Comparison of ENCODE assay signal across 17 cellular contexts in the genomic region with DNA sequence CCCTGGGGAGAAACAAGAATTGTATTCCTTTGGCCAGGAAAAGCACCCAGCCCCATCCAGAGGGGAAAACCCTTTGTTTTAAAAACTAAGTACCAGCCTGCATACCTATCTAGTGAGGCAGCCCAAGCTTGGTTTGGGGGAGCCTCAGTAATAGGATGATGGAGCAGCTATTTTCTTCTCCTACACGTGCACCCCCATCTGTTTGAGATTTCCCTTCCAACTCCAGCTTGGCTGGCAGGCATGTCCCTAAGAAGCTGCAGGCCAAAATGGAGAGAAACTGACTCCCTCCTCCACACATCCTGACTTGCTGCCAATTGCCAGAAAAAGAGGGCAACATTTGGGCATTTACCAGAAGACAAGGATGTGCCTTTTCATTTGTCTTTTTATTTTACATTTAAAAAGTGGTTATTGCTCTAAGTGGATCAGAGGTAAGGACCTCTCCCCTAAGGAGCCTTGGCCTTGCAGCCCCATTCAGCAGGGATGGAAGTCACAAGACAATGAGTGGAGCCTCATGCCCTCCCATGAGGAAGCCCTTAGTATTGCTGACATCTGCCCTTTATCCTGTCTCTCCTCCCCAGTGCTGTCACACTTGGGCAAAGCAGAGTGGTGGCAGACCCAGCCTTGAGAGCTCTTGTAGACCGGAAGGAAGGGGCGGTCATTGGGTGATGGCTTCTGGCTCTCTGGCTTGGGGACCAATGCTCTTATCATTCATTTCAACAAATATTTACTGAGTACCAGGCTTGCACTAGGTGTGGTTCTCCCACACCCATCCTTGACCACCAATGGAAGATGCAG. TPM values are rescaled to one million over a fixed set of nuclear protein-coding genes. Genes with fewer than 3 reads are reported as not detected.
DNase-seq lines count a peak whose midpoint lies in the region; TF ChIP-seq lines count a peak whose summit lies in the region.
"Had no signal": no experiment of that assay in that cellular context is flagged by ENCODE, and none has a peak within 500 bp of the region (broad histone marks: within the 10 kb centered on the region; RNA-seq: fewer than 3 reads in every experiment).

No MANE protein-coding gene starts in this region.

- peaks cover 10% of the 10 kb centered on the region for H3K36me3 Mint-ChIP-seq in chondrocyte (ENCODE audit: low read depth)
- peaks cover 37% of the 10 kb centered on the region for H3K36me3 Mint-ChIP-seq in activated T-helper 1 cell treated with anti-CD3 and anti-CD28 coated beads, Interleukin-12 subunit alpha, Interleukin-12 subunit beta, Interleukin-2, Interleukin-4 antibody, amounts not matched to agents 30 ng/mL and 10 ng/mL and 1 ng/mL, durations not matched to agents 14 hours and 24 hours and 36 hours (ENCODE audit: low read depth)

- intact Hi-C loops in activated T-helper 1 cell treated with anti-CD3 and anti-CD28 coated beads, Interleukin-12 subunit alpha, Interleukin-12 subunit beta, Interleukin-2, Interleukin-4 antibody, amounts not matched to agents 30 ng/mL and 10 ng/mL and 1 ng/mL, durations not matched to agents 14 hours and 24 hours and 36 hours (cut with micrococcal nuclease), result no loop called here

- H3K4me3 Mint-ChIP-seq in chondrocyte (ENCODE audit: unreplicated experiment), result no peak overlapping the region
- no peak overlapping the region for H3K4me3 Mint-ChIP-seq in activated T-helper 1 cell treated with anti-CD3 and anti-CD28 coated beads, Interleukin-12 subunit alpha, Interleukin-12 subunit beta, Interleukin-2, Interleukin-4 antibody, amounts not matched to agents 30 ng/mL and 10 ng/mL and 1 ng/mL, durations not matched to agents 14 hours and 24 hours and 36 hours
- H3K4me3 Mint-ChIP-seq: activated T-cell treated with anti-CD3 and anti-CD28 coated beads, Interleukin-2, amount 50 U/mL, for 24 hours; dendritic cell treated with granulocyte-macrophage colony-stimulating factor and Interleukin-4, amounts not matched to agents 40 ng/mL and 50 ng/mL, for 4 days had no signal

- DNase-seq in GM04503 (ENCODE audit: low read depth) (peak; percentile 26), caudate nucleus (lab: John Stamatoyannopoulos, UW) (peak in 1 of 61 donors; percentile 87), middle frontal gyrus (ENCODE audit: extremely low spot score, low spot score) (peak; percentile 43), chondrocyte (ENCODE audit: low spot score) (no peak), mucosa of gallbladder (ENCODE audit: low spot score) (no peak)
- no peak for DNase-seq in activated T-helper 1 cell treated with anti-CD3 and anti-CD28 coated beads, Interleukin-12 subunit alpha, Interleukin-12 subunit beta, Interleukin-2, Interleukin-4 antibody, amounts not matched to agents 30 ng/mL and 10 ng/mL and 1 ng/mL, durations not matched to agents 14 hours and 24 hours and 36 hours (ENCODE audit: low spot score)
- DNase-seq: activated CD4-positive, CD25-positive, alpha-beta regulatory T cell; activated T-cell treated with anti-CD3 and anti-CD28 coated beads, Interleukin-2, amount 50 U/mL, for 24 hours; foreskin melanocyte; NCI-H1092 treated with DMSO at 0.1 percent for 48 hours; NCI-H2227 treated with DMSO at 0.1 percent for 48 hours; SK-N-SH; stimulated activated CD4-positive, alpha-beta T cell treated with anti-CD3 and anti-CD28 coated beads, Interleukin-4, amount 100 ng/mL, for 4 hours; stimulated activated naive CD4-positive, alpha-beta T cell treated with Interleukin-2 at 50 U/mL for 16 hours had no signal

- H3K27ac Mint-ChIP-seq in chondrocyte (ENCODE audit: unreplicated experiment), result no peak overlapping the region
- no peak overlapping the region for H3K27ac Mint-ChIP-seq in activated T-helper 1 cell treated with anti-CD3 and anti-CD28 coated beads, Interleukin-12 subunit alpha, Interleukin-12 subunit beta, Interleukin-2, Interleukin-4 antibody, amounts not matched to agents 30 ng/mL and 10 ng/mL and 1 ng/mL, durations not matched to agents 14 hours and 24 hours and 36 hours
- H3K27ac Mint-ChIP-seq: activated T-cell treated with anti-CD3 and anti-CD28 coated beads, Interleukin-2, amount 50 U/mL, for 24 hours; dendritic cell treated with granulocyte-macrophage colony-stimulating factor and Interleukin-4, amounts not matched to agents 40 ng/mL and 50 ng/mL, for 4 days had no signal

- H3K9me3 Mint-ChIP-seq in chondrocyte (ENCODE audit: low read depth), result no peaks in the 10 kb centered on the region
- H3K9me3 Mint-ChIP-seq in activated T-helper 1 cell treated with anti-CD3 and anti-CD28 coated beads, Interleukin-12 subunit alpha, Interleukin-12 subunit beta, Interleukin-2, Interleukin-4 antibody, amounts not matched to agents 30 ng/mL and 10 ng/mL and 1 ng/mL, durations not matched to agents 14 hours and 24 hours and 36 hours, result no peaks in the 10 kb centered on the region
- H3K9me3 Mint-ChIP-seq: activated T-cell treated with anti-CD3 and anti-CD28 coated beads, Interleukin-2, amount 50 U/mL, for 24 hours; dendritic cell treated with granulocyte-macrophage colony-stimulating factor and Interleukin-4, amounts not matched to agents 40 ng/mL and 50 ng/mL, for 4 days had no signal

- no peaks in the 10 kb centered on the region for H3K4me1 Mint-ChIP-seq in chondrocyte (ENCODE audit: low read depth)
- H3K4me1 Mint-ChIP-seq in activated T-helper 1 cell treated with anti-CD3 and anti-CD28 coated beads, Interleukin-12 subunit alpha, Interleukin-12 subunit beta, Interleukin-2, Interleukin-4 antibody, amounts not matched to agents 30 ng/mL and 10 ng/mL and 1 ng/mL, durations not matched to agents 14 hours and 24 hours and 36 hours (ENCODE audit: low read depth), result no peaks in the 10 kb centered on the region

- TF ChIP-seq CTCF in chondrocyte (IDR thresholded peaks at IDR 0.05), result no peak

- H3K27me3 Mint-ChIP-seq in chondrocyte (ENCODE audit: low read depth), result no peaks in the 10 kb centered on the region
- no peaks in the 10 kb centered on the region for H3K27me3 Mint-ChIP-seq in activated T-helper 1 cell treated with anti-CD3 and anti-CD28 coated beads, Interleukin-12 subunit alpha, Interleukin-12 subunit beta, Interleukin-2, Interleukin-4 antibody, amounts not matched to agents 30 ng/mL and 10 ng/mL and 1 ng/mL, durations not matched to agents 14 hours and 24 hours and 36 hours (ENCODE audit: insufficient read depth)
- H3K27me3 Mint-ChIP-seq: activated T-cell treated with anti-CD3 and anti-CD28 coated beads, Interleukin-2, amount 50 U/mL, for 24 hours; dendritic cell treated with granulocyte-macrophage colony-stimulating factor and Interleukin-4, amounts not matched to agents 40 ng/mL and 50 ng/mL, for 4 days had no signal

- peak overlapping the region; percentile 84 for H3K27ac ChIP-seq in caudate nucleus (ENCODE audit: low read depth, low read length)
- H3K27ac ChIP-seq: BLaER1 had no signal

RNA-seq across cellular contexts. Expression of a gene that starts 8.6 kb away (rescaled TPM):
- total RNA-seq in chondrocyte (2.6 to 4.6 TPM (median 4.0 TPM) in 3 replicates), mucosa of gallbladder (8.4 TPM)
- total RNA-seq in activated T-helper 1 cell treated with anti-CD3 and anti-CD28 coated beads, Interleukin-12 subunit alpha, Interleukin-12 subunit beta, Interleukin-2, Interleukin-4 antibody, amounts not matched to agents 30 ng/mL and 10 ng/mL and 1 ng/mL, durations not matched to agents 14 hours and 24 hours and 36 hours, result not detected in 2 replicates

RNA-seq across cellular contexts. Expression of a gene that starts 24.2 kb away (rescaled TPM):
- 0.54 TPM in 1 of 3 replicates, not detected in the others for total RNA-seq in chondrocyte
- 0.20 TPM in 1 of 2 replicates, not detected in the other for total RNA-seq in activated T-helper 1 cell treated with anti-CD3 and anti-CD28 coated beads, Interleukin-12 subunit alpha, Interleukin-12 subunit beta, Interleukin-2, Interleukin-4 antibody, amounts not matched to agents 30 ng/mL and 10 ng/mL and 1 ng/mL, durations not matched to agents 14 hours and 24 hours and 36 hours
- 1.8 TPM for total RNA-seq in mucosa of gallbladder
- total RNA-seq: Daoy had no signal

RNA-seq across cellular contexts. Expression of a gene that starts 39.1 kb away (rescaled TPM):
- 14.6 to 23.7 TPM (median 21.1 TPM) in 3 replicates for total RNA-seq in chondrocyte
- 0.78 and 1.0 TPM in 2 replicates for total RNA-seq in activated T-helper 1 cell treated with anti-CD3 and anti-CD28 coated beads, Interleukin-12 subunit alpha, Interleukin-12 subunit beta, Interleukin-2, Interleukin-4 antibody, amounts not matched to agents 30 ng/mL and 10 ng/mL and 1 ng/mL, durations not matched to agents 14 hours and 24 hours and 36 hours
- total RNA-seq in mucosa of gallbladder, result 372 TPM

RNA-seq across cellular contexts. Expression of a gene that starts 44.6 kb away (rescaled TPM):
- 39.6 to 55.8 TPM (median 40.5 TPM) in 3 replicates for total RNA-seq in chondrocyte
- total RNA-seq in activated T-helper 1 cell treated with anti-CD3 and anti-CD28 coated beads, Interleukin-12 subunit alpha, Interleukin-12 subunit beta, Interleukin-2, Interleukin-4 antibody, amounts not matched to agents 30 ng/mL and 10 ng/mL and 1 ng/mL, durations not matched to agents 14 hours and 24 hours and 36 hours, result 48.8 and 55.8 TPM in 2 replicates
- 26.9 TPM for total RNA-seq in mucosa of gallbladder

RNA-seq across cellular contexts. Expression of a gene that starts 44.9 kb away (rescaled TPM):
- total RNA-seq in chondrocyte, result 52.2 to 160 TPM (median 147 TPM) in 3 replicates
- 205 and 225 TPM in 2 replicates for total RNA-seq in activated T-helper 1 cell treated with anti-CD3 and anti-CD28 coated beads, Interleukin-12 subunit alpha, Interleukin-12 subunit beta, Interleukin-2, Interleukin-4 antibody, amounts not matched to agents 30 ng/mL and 10 ng/mL and 1 ng/mL, durations not matched to agents 14 hours and 24 hours and 36 hours
- 28.5 TPM for total RNA-seq in mucosa of gallbladder

Comparison
In these comparisons a context has a peak if more than half of its experiments do, and no peak if none do; other contexts are left out.
1. DNase-seq: peak in GM04503 (single experiment) and middle frontal gyrus (single experiment); none in chondrocyte (single experiment), activated T-helper 1 cell treated with anti-CD3 and anti-CD28 coated beads, Interleukin-12 subunit alpha, Interleukin-12 subunit beta, Interleukin-2, Interleukin-4 antibody, amounts not matched to agents 30 ng/mL and 10 ng/mL and 1 ng/mL, durations not matched to agents 14 hours and 24 hours and 36 hours (single experiment) and mucosa of gallbladder (single experiment).
2. RNA of a gene that starts 39.1 kb away (total RNA-seq): 372 TPM in mucosa of gallbladder (single experiment); 14.6 to 23.7 TPM in chondrocyte and 0.78 to 1.0 TPM in activated T-helper 1 cell treated with anti-CD3 and anti-CD28 coated beads, Interleukin-12 subunit alpha, Interleukin-12 subunit beta, Interleukin-2, Interleukin-4 antibody, amounts not matched to agents 30 ng/mL and 10 ng/mL and 1 ng/mL, durations not matched to agents 14 hours and 24 hours and 36 hours; every median in the first group is over 10 times any median in the second.